11 cellular contexts compared by ENCODE assay signal in genomic region chr5:174608631-174609097, GRCh38.
DNase-seq lines count a peak whose midpoint lies in the region; ATAC-seq and TF ChIP-seq lines count a peak whose summit lies in the region.
"Had no signal": no experiment of that assay in that cellular context is flagged by ENCODE, and none has a peak within 500 bp of the region (broad histone marks: within the 10 kb centered on the region; RNA-seq: fewer than 3 reads in every experiment).

No MANE protein-coding gene starts in this region.

- no peak for TF ChIP-seq CTCF in nephron progenitor cell (IDR thresholded peaks at IDR 0.05)

- peaks cover 4% of the 10 kb centered on the region for H3K27me3 Mint-ChIP-seq in nephron progenitor cell (ENCODE audit: low read depth, poor library complexity)
- H3K27me3 Mint-ChIP-seq: activated B cell treated with CpG ODN at 0.5 μM for 24 hours; central memory CD8-positive, alpha-beta T cell had no signal

- H2AK5ac ChIP-seq in mesendoderm (ENCODE audit: low read length): no peak overlapping the region

- H3K79me1 ChIP-seq in mesendoderm (ENCODE audit: low read length): no peaks in the 10 kb centered on the region

- H3K18ac ChIP-seq in mesendoderm (ENCODE audit: low read length): no peak overlapping the region

- no peak overlapping the region for H3K9ac ChIP-seq in mesendoderm (ENCODE audit: low read length)

- peaks cover 11% of the 10 kb centered on the region for H3K9me3 Mint-ChIP-seq in nephron progenitor cell

- H3K27me3 ChIP-seq in mesendoderm (ENCODE audit: insufficient read depth, low read length, poor library complexity): no peaks in the 10 kb centered on the region

- DNase-seq in CD1c-positive myeloid dendritic cell (ENCODE audit: extremely low spot score) (peak; percentile 64), NCI-H1105 (lab: John Stamatoyannopoulos, UW) (peak; percentile 16), ecto neural progenitor cell (ENCODE audit: low spot score) (peak; percentile 52), nephron progenitor cell (peak; percentile 34), mesendoderm (no peak), COLO668 (lab: John Stamatoyannopoulos, UW; ENCODE audit: unreplicated experiment) (no peak), inferior parietal cortex (ENCODE audit: extremely low spot score) (no peak)
- DNase-seq: activated B cell treated with CpG ODN at 0.5 μM for 24 hours, DND-41 had no signal

- no CpG with 5 or more reads among the region's 14 CpGs for WGBS in mesendoderm (ENCODE audit: extremely low coverage, insufficient coverage, low lambda C conversion rate)

- no peak overlapping the region for H3K56ac ChIP-seq in mesendoderm (ENCODE audit: low read length)

- H3K4me3 Mint-ChIP-seq in nephron progenitor cell: no peak overlapping the region
- H3K4me3 Mint-ChIP-seq: activated B cell treated with CpG ODN at 0.5 μM for 24 hours; central memory CD8-positive, alpha-beta T cell had no signal

- H3K4me2 ChIP-seq in mesendoderm (ENCODE audit: low read length): no peak overlapping the region

- H3K4me1 ChIP-seq in mesendoderm (ENCODE audit: control insufficient read depth, low read depth, low read length): no peaks in the 10 kb centered on the region

- no peaks in the 10 kb centered on the region for H3K79me2 ChIP-seq in mesendoderm (ENCODE audit: control insufficient read depth, insufficient read depth, low read length)

- no peaks in the 10 kb centered on the region for H3K36me3 Mint-ChIP-seq in nephron progenitor cell (ENCODE audit: low read depth)

- no peaks in the 10 kb centered on the region for H3K36me3 ChIP-seq in mesendoderm (ENCODE audit: control insufficient read depth, insufficient read depth, low read length)

- ATAC-seq in GM18873 (IDR thresholded peaks at IDR 0.05; ENCODE audit: low FRiP score, unreplicated experiment): no peak

- H3K4me3 ChIP-seq in mesendoderm (ENCODE audit: low read length): no peak overlapping the region

- no peak overlapping the region for H4K8ac ChIP-seq in mesendoderm (ENCODE audit: low read depth, low read length)

- H3K4me1 Mint-ChIP-seq in nephron progenitor cell: peaks cover 57% of the 10 kb centered on the region
- H3K4me1 Mint-ChIP-seq: activated B cell treated with CpG ODN at 0.5 μM for 24 hours; central memory CD8-positive, alpha-beta T cell had no signal

- no peak overlapping the region for H2BK5ac ChIP-seq in mesendoderm (ENCODE audit: low read length)

- no peak overlapping the region for H4K5ac ChIP-seq in mesendoderm (ENCODE audit: low read length)

- H3K23ac ChIP-seq in mesendoderm (ENCODE audit: low read length): no peak overlapping the region

- no peak overlapping the region for H3K27ac ChIP-seq in mesendoderm (ENCODE audit: low read depth, low read length)

- no peak overlapping the region for H2BK15ac ChIP-seq in mesendoderm (replicated peaks; ENCODE audit: low read depth)

- H2BK120ac ChIP-seq in mesendoderm (ENCODE audit: low read depth, low read length): no peak overlapping the region

- H3K4ac ChIP-seq in mesendoderm (ENCODE audit: low read depth, low read length): no peak overlapping the region

- no peak overlapping the region for H3K27ac Mint-ChIP-seq in nephron progenitor cell
- H3K27ac Mint-ChIP-seq: activated B cell treated with CpG ODN at 0.5 μM for 24 hours had no signal

Comparison
In these comparisons a context has a peak if more than half of its experiments do, and no peak if none do; other contexts are left out.
1. DNase-seq: peak in CD1c-positive myeloid dendritic cell (single experiment), NCI-H1105 (single experiment), ecto neural progenitor cell (single experiment) and nephron progenitor cell (single experiment); none in mesendoderm (single experiment), COLO668 (single experiment) and inferior parietal cortex (single experiment).